In genomic region chr11:77110836-77111235, GRCh38 we compare ENCODE assay signal across 27 cellular contexts. TPM values are rescaled to one million over a fixed set of nuclear protein-coding genes. Genes with fewer than 3 reads are reported as not detected.
"Had no signal": no experiment of that assay in that cellular context is flagged by ENCODE, and none has a peak within 500 bp of the region (broad histone marks: within the 10 kb centered on the region; RNA-seq: fewer than 3 reads in every experiment).

No MANE protein-coding gene starts in this region.

- H3K27ac ChIP-seq: ascending aorta, body of pancreas, KMS-11 had no signal

- H3K27me3 ChIP-seq: ascending aorta, body of pancreas had no signal

- H3K4me2 ChIP-seq: KMS-11 had no signal

- H3K4me3 Mint-ChIP-seq: activated CD8-positive, alpha-beta memory T cell treated with anti-CD3 and anti-CD28 coated beads, Interleukin-2, amount 10 ng/mL, durations not matched to agents 7 days and 5 days; activated naive CD8-positive, alpha-beta T cell treated with anti-CD3 and anti-CD28 coated beads, Interleukin-2, amount 50 U/mL, for 24 hours; activated T-cell treated with anti-CD3 and anti-CD28 coated beads, Interleukin-2, amount 50 U/mL, for 24 hours; activated T-helper 1 cell treated with anti-CD3 and anti-CD28 coated beads, Interleukin-12 subunit alpha, Interleukin-12 subunit beta, Interleukin-2, Interleukin-4 antibody, amounts not matched to agents 30 ng/mL and 10 ng/mL and 1 ng/mL, durations not matched to agents 14 hours and 24 hours and 36 hours; T-helper 1 cell treated with Interleukin-12 subunit alpha and Interleukin-12 subunit beta and Interleukin-4 antibody, amounts not matched to agents 30 μg/mL and 1 μg/mL, for 36 hours had no signal

- H3K4me3 ChIP-seq: ascending aorta, body of pancreas had no signal

- H3K4me1 Mint-ChIP-seq: activated naive CD8-positive, alpha-beta T cell treated with anti-CD3 and anti-CD28 coated beads, Interleukin-2, amount 50 U/mL, for 24 hours had no signal

- H3K9me3 Mint-ChIP-seq: activated naive CD4-positive, alpha-beta T cell treated with anti-CD3 and anti-CD28 coated beads, Interleukin-2, amount 50 U/mL, for 72 hours; activated naive CD8-positive, alpha-beta T cell treated with anti-CD3 and anti-CD28 coated beads, Interleukin-2, amount 50 U/mL, for 24 hours; activated T-cell treated with anti-CD3 and anti-CD28 coated beads, Interleukin-2, amount 50 U/mL, for 24 hours; activated T-helper 1 cell treated with anti-CD3 and anti-CD28 coated beads, Interleukin-12 subunit alpha, Interleukin-12 subunit beta, Interleukin-2, Interleukin-4 antibody, amounts not matched to agents 30 ng/mL and 10 ng/mL and 1 ng/mL, durations not matched to agents 14 hours and 24 hours and 36 hours; T-helper 1 cell treated with Interleukin-12 subunit alpha and Interleukin-12 subunit beta and Interleukin-4 antibody, amounts not matched to agents 30 μg/mL and 1 μg/mL, for 36 hours had no signal

- H3K27ac Mint-ChIP-seq: activated CD8-positive, alpha-beta memory T cell treated with anti-CD3 and anti-CD28 coated beads, Interleukin-2, amount 10 ng/mL, durations not matched to agents 7 days and 5 days; activated naive CD4-positive, alpha-beta T cell treated with anti-CD3 and anti-CD28 coated beads, Interleukin-2, amount 50 U/mL, for 72 hours; activated naive CD8-positive, alpha-beta T cell treated with anti-CD3 and anti-CD28 coated beads, Interleukin-2, amount 50 U/mL, for 24 hours; activated T-cell treated with anti-CD3 and anti-CD28 coated beads, Interleukin-2, amount 50 U/mL, for 24 hours; activated T-helper 1 cell treated with anti-CD3 and anti-CD28 coated beads, Interleukin-12 subunit alpha, Interleukin-12 subunit beta, Interleukin-2, Interleukin-4 antibody, amounts not matched to agents 30 ng/mL and 10 ng/mL and 1 ng/mL, durations not matched to agents 14 hours and 24 hours and 36 hours; T-helper 1 cell treated with Interleukin-12 subunit alpha and Interleukin-12 subunit beta and Interleukin-4 antibody, amounts not matched to agents 30 μg/mL and 1 μg/mL, for 36 hours had no signal

- DNase-seq: activated CD4-positive, alpha-beta T cell treated with anti-CD3 and anti-CD28 coated beads for 4 hours; activated CD4-positive, alpha-beta T cell treated with anti-CD3 and anti-CD28 coated beads, Interleukin-2, amount 50 U/mL, for 4 hours; activated CD8-positive, alpha-beta memory T cell treated with anti-CD3 and anti-CD28 coated beads, Interleukin-2, amount 10 ng/mL, durations not matched to agents 7 days and 5 days; activated effector memory CD4-positive, alpha-beta T cell treated with Interleukin-2 at 50 U/mL for 16 hours; activated naive CD4-positive, alpha-beta T cell treated with Interleukin-2 at 50 U/mL for 16 hours; activated naive CD8-positive, alpha-beta T cell treated with anti-CD3 and anti-CD28 coated beads, Interleukin-2, amount 50 U/mL, for 24 hours; activated T-cell treated with anti-CD3 and anti-CD28 coated beads, Interleukin-2, amount 50 U/mL, for 24 hours; amniotic stem cell; body of pancreas; central memory CD4-positive, alpha-beta T cell; NCI-H1105; NCI-H1436; NCI-H1694 treated with DMSO at 0.1 percent for 48 hours; NCI-H2029 treated with DMSO at 0.1 percent for 48 hours; NCI-H524; NCI-H774; SHP77 treated with DMSO at 0.1 percent for 48 hours had no signal

- ATAC-seq: activated CD4-positive, CD25-positive, alpha-beta regulatory T cell treated with anti-CD3 and anti-CD28 coated beads, Interleukin-2, amount 50 U/mL, for 24 hours; activated CD8-positive, alpha-beta memory T cell treated with anti-CD3 and anti-CD28 coated beads, Interleukin-2, amount 10 ng/mL, durations not matched to agents 7 days and 5 days; activated naive CD4-positive, alpha-beta T cell treated with anti-CD3 and anti-CD28 coated beads, Interleukin-2, amount 50 U/mL, for 72 hours; activated naive CD8-positive, alpha-beta T cell treated with anti-CD3 and anti-CD28 coated beads, Interleukin-2, amount 50 U/mL, for 24 hours; body of pancreas had no signal

- H3K36me3 Mint-ChIP-seq: activated CD8-positive, alpha-beta memory T cell treated with anti-CD3 and anti-CD28 coated beads, Interleukin-2, amount 10 ng/mL, durations not matched to agents 7 days and 5 days; activated naive CD4-positive, alpha-beta T cell treated with anti-CD3 and anti-CD28 coated beads, Interleukin-2, amount 50 U/mL, for 72 hours had no signal

- H3K9me3 ChIP-seq: ascending aorta, body of pancreas had no signal

- H3K27me3 Mint-ChIP-seq: activated naive CD8-positive, alpha-beta T cell treated with anti-CD3 and anti-CD28 coated beads, Interleukin-2, amount 50 U/mL, for 24 hours; activated T-cell treated with anti-CD3 and anti-CD28 coated beads, Interleukin-2, amount 50 U/mL, for 24 hours had no signal

- H3K9ac ChIP-seq: KMS-11 had no signal

RNA-seq across cellular contexts. Expression of gene OMP, which starts 8.2 kb away (rescaled TPM):
- total RNA-seq: activated CD8-positive, alpha-beta memory T cell treated with anti-CD3 and anti-CD28 coated beads, Interleukin-2, amount 10 ng/mL, durations not matched to agents 7 days and 5 days; activated naive CD4-positive, alpha-beta T cell treated with anti-CD3 and anti-CD28 coated beads, Interleukin-2, amount 50 U/mL, for 72 hours; activated T-helper 1 cell treated with anti-CD3 and anti-CD28 coated beads, Interleukin-12 subunit alpha, Interleukin-12 subunit beta, Interleukin-2, Interleukin-4 antibody, amounts not matched to agents 30 ng/mL and 10 ng/mL and 1 ng/mL, durations not matched to agents 14 hours and 24 hours and 36 hours; ascending aorta; body of pancreas; bronchial epithelial cell; chondrocyte; MCF 10A; SK-MEL-5 had no signal

RNA-seq across cellular contexts. Expression of gene MYO7A, which starts 17.2 kb away (rescaled TPM):
- total RNA-seq: chondrocyte had no signal
